ENCODE assay signal across 20 cellular contexts in genomic region chr9:78682206-78682605, GRCh38.
"Had no signal": no experiment of that assay in that cellular context is flagged by ENCODE, and none has a peak within 500 bp of the region (broad histone marks: within the 10 kb centered on the region; RNA-seq: fewer than 3 reads in every experiment).

No MANE protein-coding gene starts in this region.

- DNase-seq: activated CD4-positive, alpha-beta T cell treated with anti-CD3 and anti-CD28 coated beads, Interleukin-2, amount 50 U/mL, for 4 hours; activated CD4-positive, CD25-positive, alpha-beta regulatory T cell treated with anti-CD3 and anti-CD28 coated beads, Interleukin-2, amount 50 U/mL, for 72 hours; activated naive CD4-positive, alpha-beta T cell treated with anti-CD3 and anti-CD28 coated beads for 36 hours; activated T-cell treated with anti-CD3 and anti-CD28 coated beads for 4 hours; foreskin keratinocyte; left colon; naive B cell; posterior cingulate gyrus; retina; small intestine; stimulated activated CD4-positive, alpha-beta T cell treated with anti-CD3 and anti-CD28 coated beads, Interleukin-4, amount 100 ng/mL, for 4 hours; stimulated activated CD8-positive, alpha-beta memory T cell treated with anti-CD3 and anti-CD28 coated beads, Interleukin-4, amount 100 ng/mL, for 48 hours; stimulated activated naive CD4-positive, alpha-beta T cell treated with Interleukin-2 at 50 U/mL for 16 hours; substantia nigra; transverse colon had no signal

- H3K4me1 ChIP-seq: esophagus muscularis mucosa, transverse colon, vagina had no signal

- H3K27ac Mint-ChIP-seq: activated naive CD4-positive, alpha-beta T cell treated with anti-CD3 and anti-CD28 coated beads for 36 hours had no signal

- H3K27me3 ChIP-seq: cardiac muscle cell, esophagus muscularis mucosa, foreskin keratinocyte, neutrophil, transverse colon, vagina had no signal

- H3K36me3 ChIP-seq: cardiac muscle cell, esophagus muscularis mucosa, neutrophil, transverse colon, vagina had no signal

- H3K27ac ChIP-seq: cardiac muscle cell, esophagus muscularis mucosa, foreskin keratinocyte, neutrophil, transverse colon, vagina had no signal

- H3K4me3 Mint-ChIP-seq: activated naive CD4-positive, alpha-beta T cell treated with anti-CD3 and anti-CD28 coated beads for 36 hours; naive B cell had no signal

- ATAC-seq: foreskin keratinocyte, left colon had no signal

- FAIRE-seq: small intestine had no signal

- H3K9me3 Mint-ChIP-seq: activated naive CD4-positive, alpha-beta T cell treated with anti-CD3 and anti-CD28 coated beads for 36 hours; naive B cell had no signal

- H3K4me3 ChIP-seq: cardiac muscle cell, esophagus muscularis mucosa, lung, transverse colon, vagina had no signal

- H3K9me3 ChIP-seq: esophagus muscularis mucosa, neutrophil, transverse colon, vagina had no signal
